Comparison of ENCODE assay signal across 24 cellular contexts in genomic region chr17:6572997-6573396, GRCh38. TPM values are rescaled to one million over a fixed set of nuclear protein-coding genes. Genes with fewer than 3 reads are reported as not detected.
"Had no signal": no experiment of that assay in that cellular context is flagged by ENCODE, and none has a peak within 500 bp of the region (broad histone marks: within the 10 kb centered on the region; RNA-seq: fewer than 3 reads in every experiment).

No MANE protein-coding gene starts in this region.

- H3K4me1 ChIP-seq: psoas muscle, right lobe of liver had no signal

- H3K36me3 ChIP-seq: neural progenitor cell, right lobe of liver, suprapubic skin, vagina had no signal

- ATAC-seq: heart right ventricle; mucosa of descending colon; naive thymus-derived CD8-positive, alpha-beta T cell; psoas muscle; right lobe of liver; stimulated activated memory B cell treated with anti-CD40 and anti-IgM and Interleukin-4, amounts not matched to agents 10 μg/mL and 1 μg/mL and 100 μg/mL, for 72 hours; stimulated activated naive CD8-positive, alpha-beta T cell treated with anti-CD3 and anti-CD28 coated beads, Interleukin-15, amount 100 ng/mL, for 72 hours had no signal

- H3K27ac ChIP-seq: heart right ventricle, hepatocyte, left ventricle myocardium inferior, neural progenitor cell, parathyroid adenoma, psoas muscle, right lobe of liver, suprapubic skin, thoracic aorta, tibial artery, upper lobe of left lung, vagina had no signal

- H3K9me3 ChIP-seq: heart right ventricle, left ventricle myocardium inferior, mucosa of descending colon, psoas muscle, right lobe of liver, suprapubic skin, thoracic aorta, tibial artery, upper lobe of left lung, vagina had no signal

- H2AFZ ChIP-seq: hepatocyte, neural progenitor cell, parathyroid adenoma had no signal

- H3K4me3 ChIP-seq: heart right ventricle, hepatocyte, left ventricle myocardium inferior, lung, mucosa of descending colon, neural progenitor cell, psoas muscle, right lobe of liver, smooth muscle cell, suprapubic skin, thoracic aorta, tibial artery, upper lobe of left lung, vagina had no signal

- H3K27me3 ChIP-seq: hepatocyte, neural progenitor cell, right lobe of liver, suprapubic skin, tibial artery, upper lobe of left lung, vagina had no signal

- DNase-seq: heart right ventricle; left ventricle myocardium inferior; midbrain; mucosa of descending colon; naive thymus-derived CD8-positive, alpha-beta T cell; psoas muscle; stimulated activated CD4-positive, alpha-beta T cell treated with anti-CD3 and anti-CD28 coated beads, Interleukin-1b, Interleukin-23, amount 100 ng/mL, for 48 hours; stimulated activated CD4-positive, alpha-beta T cell treated with anti-CD3 and anti-CD28 coated beads, Interleukin-2, amount 100 ng/mL, for 48 hours; stimulated activated CD4-positive, alpha-beta T cell treated with anti-CD3 and anti-CD28 coated beads, Interleukin-4, amount 100 ng/mL, for 4 hours; stimulated activated CD8-positive, alpha-beta memory T cell treated with anti-CD3 and anti-CD28 coated beads, Interleukin-4, amount 100 ng/mL, for 48 hours; stimulated activated naive CD4-positive, alpha-beta T cell treated with Interleukin-2 at 50 U/mL for 16 hours; stimulated activated naive CD8-positive, alpha-beta T cell treated with anti-CD3 and anti-CD28 coated beads, Interleukin-15, amount 100 ng/mL, for 72 hours; tibial artery had no signal

- H3K4me2 ChIP-seq: hepatocyte, neural progenitor cell, smooth muscle cell had no signal

- H3K9ac ChIP-seq: neural progenitor cell, parathyroid adenoma had no signal

RNA-seq across cellular contexts. Expression of gene PITPNM3, which starts 16.6 kb away (rescaled TPM):
- polyA plus RNA-seq: naive thymus-derived CD8-positive, alpha-beta T cell had no signal
